In the genomic region with DNA sequence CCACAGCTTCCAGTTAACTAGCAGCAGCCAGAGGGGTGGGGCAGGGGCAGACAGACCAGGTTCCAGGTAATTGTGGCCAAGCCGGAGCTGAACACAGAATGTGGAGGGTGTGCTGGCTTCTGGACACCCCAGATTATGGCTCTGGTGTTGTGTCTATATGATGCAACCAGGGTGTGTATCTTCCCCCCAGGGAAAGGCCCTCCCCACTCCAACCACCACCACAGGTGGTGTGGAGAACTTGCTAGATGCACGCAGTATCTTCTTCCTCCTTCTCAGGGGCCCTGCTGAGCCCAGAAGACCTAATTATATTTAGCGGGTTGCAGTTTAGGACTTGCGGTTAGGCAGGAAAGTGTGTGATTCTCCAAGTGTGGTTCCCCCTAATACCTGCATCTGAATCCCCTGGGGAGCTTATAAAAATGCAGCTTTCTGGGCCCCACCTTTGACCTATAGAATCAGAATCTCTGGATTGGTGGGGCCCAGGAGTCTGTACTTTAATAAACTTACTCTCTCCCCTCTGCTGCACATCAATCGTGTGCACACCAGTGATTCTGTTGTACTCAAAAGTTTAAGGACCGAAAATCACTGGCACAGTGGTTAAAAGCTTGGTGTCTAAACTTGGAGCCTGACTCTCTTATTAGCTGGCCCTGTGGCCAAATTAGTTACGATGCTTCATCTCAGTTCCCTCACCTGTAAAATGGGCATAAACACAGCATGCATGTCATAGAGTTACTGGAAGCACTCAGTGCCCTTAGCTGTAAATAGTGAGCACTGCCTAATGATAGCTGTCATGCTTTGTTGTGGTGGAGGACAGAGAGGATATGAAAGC, we compare ENCODE assay signal across 9 cellular contexts.
DNase-seq lines count a peak whose midpoint lies in the region; ATAC-seq and TF ChIP-seq lines count a peak whose summit lies in the region.
"Had no signal": no experiment of that assay in that cellular context is flagged by ENCODE, and none has a peak within 500 bp of the region (broad histone marks: within the 10 kb centered on the region; RNA-seq: fewer than 3 reads in every experiment).

No MANE protein-coding gene starts in this region.

- no peaks in the 10 kb centered on the region for H3K27me3 ChIP-seq in thymus (ENCODE audit: control insufficient read depth, insufficient read depth)
- H3K27me3 ChIP-seq: neutrophil had no signal

- no peak overlapping the region for H3K4me3 Mint-ChIP-seq in activated naive CD8-positive, alpha-beta T cell treated with anti-CD3 and anti-CD28 coated beads, Interleukin-2, amount 50 U/mL, for 24 hours
- no peak overlapping the region for H3K4me3 Mint-ChIP-seq in activated naive CD8-positive, alpha-beta T cell treated with anti-CD3 and anti-CD28 coated beads for 36 hours
- no peak overlapping the region for H3K4me3 Mint-ChIP-seq in endothelial cell (ENCODE audit: unreplicated experiment)

- DNase-seq in activated naive CD8-positive, alpha-beta T cell treated with anti-CD3 and anti-CD28 coated beads, Interleukin-2, amount 50 U/mL, for 24 hours, result no peak
- DNase-seq in activated naive CD8-positive, alpha-beta T cell treated with anti-CD3 and anti-CD28 coated beads for 36 hours, result no peak
- DNase-seq in NB4 (ENCODE audit: low read depth) (peak; percentile 83), kidney tubule cell (ENCODE audit: low spot score) (no peak), endothelial cell (ENCODE audit: low spot score) (no peak), RKO (ENCODE audit: low spot score) (no peak)

- no peaks in the 10 kb centered on the region for H3K36me3 Mint-ChIP-seq in activated naive CD8-positive, alpha-beta T cell treated with anti-CD3 and anti-CD28 coated beads, Interleukin-2, amount 50 U/mL, for 24 hours (ENCODE audit: low read depth)
- no peaks in the 10 kb centered on the region for H3K36me3 Mint-ChIP-seq in activated naive CD8-positive, alpha-beta T cell treated with anti-CD3 and anti-CD28 coated beads for 36 hours
- H3K36me3 Mint-ChIP-seq in endothelial cell (ENCODE audit: low read depth, unreplicated experiment), result no peaks in the 10 kb centered on the region

- H3K27me3 Mint-ChIP-seq in activated naive CD8-positive, alpha-beta T cell treated with anti-CD3 and anti-CD28 coated beads, Interleukin-2, amount 50 U/mL, for 24 hours, result peaks cover 2% of the 10 kb centered on the region
- no peaks in the 10 kb centered on the region for H3K27me3 Mint-ChIP-seq in activated naive CD8-positive, alpha-beta T cell treated with anti-CD3 and anti-CD28 coated beads for 36 hours
- peaks cover 2% of the 10 kb centered on the region for H3K27me3 Mint-ChIP-seq in endothelial cell (ENCODE audit: unreplicated experiment)

- no peak overlapping the region for H3K27ac Mint-ChIP-seq in activated naive CD8-positive, alpha-beta T cell treated with anti-CD3 and anti-CD28 coated beads, Interleukin-2, amount 50 U/mL, for 24 hours
- H3K27ac Mint-ChIP-seq in activated naive CD8-positive, alpha-beta T cell treated with anti-CD3 and anti-CD28 coated beads for 36 hours, result no peak overlapping the region
- no peak overlapping the region for H3K27ac Mint-ChIP-seq in endothelial cell (ENCODE audit: unreplicated experiment)

- TF ChIP-seq CTCF in NB4 (IDR thresholded peaks at IDR 0.05; ENCODE audit: low read depth, low read length) (no peak), endothelial cell (IDR thresholded peaks at IDR 0.05; ENCODE audit: unreplicated experiment) (no peak)

- H3K9me3 Mint-ChIP-seq in activated naive CD8-positive, alpha-beta T cell treated with anti-CD3 and anti-CD28 coated beads, Interleukin-2, amount 50 U/mL, for 24 hours, result no peaks in the 10 kb centered on the region
- H3K9me3 Mint-ChIP-seq in activated naive CD8-positive, alpha-beta T cell treated with anti-CD3 and anti-CD28 coated beads for 36 hours, result no peaks in the 10 kb centered on the region
- no peaks in the 10 kb centered on the region for H3K9me3 Mint-ChIP-seq in endothelial cell (ENCODE audit: unreplicated experiment)

- H3K4me3 ChIP-seq in NB4 (ENCODE audit: low read depth, low read length) (no peak overlapping the region), thymus (ENCODE audit: low read length) (no peak overlapping the region)

- H3K4me1 Mint-ChIP-seq in activated naive CD8-positive, alpha-beta T cell treated with anti-CD3 and anti-CD28 coated beads, Interleukin-2, amount 50 U/mL, for 24 hours, result peaks cover 20% of the 10 kb centered on the region
- H3K4me1 Mint-ChIP-seq in activated naive CD8-positive, alpha-beta T cell treated with anti-CD3 and anti-CD28 coated beads for 36 hours, result no peaks in the 10 kb centered on the region
- peaks cover 4% of the 10 kb centered on the region for H3K4me1 Mint-ChIP-seq in endothelial cell (ENCODE audit: unreplicated experiment)

- peak; percentile 53 for ATAC-seq in activated naive CD8-positive, alpha-beta T cell treated with anti-CD3 and anti-CD28 coated beads, Interleukin-2, amount 50 U/mL, for 24 hours
- ATAC-seq in HG02943 (IDR thresholded peaks at IDR 0.05; ENCODE audit: low read depth, unreplicated experiment), result peak; percentile 82

- no peaks in the 10 kb centered on the region for H3K36me3 ChIP-seq in thymus (ENCODE audit: control insufficient read depth, insufficient read depth)
- H3K36me3 ChIP-seq: neutrophil had no signal

- no peaks in the 10 kb centered on the region for H3K9me3 ChIP-seq in thymus (ENCODE audit: control insufficient read depth)
- H3K9me3 ChIP-seq: neutrophil had no signal

- peak overlapping the region; percentile 21 for H3K27ac ChIP-seq in thymus (ENCODE audit: low read depth)
- H3K27ac ChIP-seq: neutrophil had no signal

- TF ChIP-seq POLR2A in NB4 (IDR thresholded peaks at IDR 0.05; ENCODE audit: extremely low read depth, insufficient read length), result no peak

- 19% methylated on average over 7 of the region's 7 CpGs for WGBS in thymus

- H3K4me1 ChIP-seq in thymus (ENCODE audit: control insufficient read depth, insufficient read depth, low read length), result peaks cover 33% of the 10 kb centered on the region
